11 cellular contexts compared by ENCODE assay signal in genomic region chr16:23362460-23363317, GRCh38.
DNase-seq lines count a peak whose midpoint lies in the region; ATAC-seq and TF ChIP-seq lines count a peak whose summit lies in the region.
"Had no signal": no experiment of that assay in that cellular context is flagged by ENCODE, and none has a peak within 500 bp of the region (broad histone marks: within the 10 kb centered on the region; RNA-seq: fewer than 3 reads in every experiment).

No MANE protein-coding gene starts in this region.

- H3K4me3 ChIP-seq in neuronal stem cell (ENCODE audit: low read length in 2 of 2) (no peak overlapping the region), BE2C (ENCODE audit: low read depth, low read length) (no peak overlapping the region)

- no peaks in the 10 kb centered on the region for H3K27me3 Mint-ChIP-seq in endothelial cell (ENCODE audit: unreplicated experiment)
- H3K27me3 Mint-ChIP-seq in activated CD8-positive, alpha-beta T cell treated with anti-CD3 and anti-CD28 coated beads, Interleukin-2, amount 10 ng/mL, durations not matched to agents 7 days and 5 days (ENCODE audit: low read depth): no peaks in the 10 kb centered on the region

- peak overlapping the region; percentile 14 for H3K4me3 Mint-ChIP-seq in endothelial cell (ENCODE audit: unreplicated experiment)
- H3K4me3 Mint-ChIP-seq in activated CD8-positive, alpha-beta T cell treated with anti-CD3 and anti-CD28 coated beads, Interleukin-2, amount 10 ng/mL, durations not matched to agents 7 days and 5 days: no peak overlapping the region
- H3K4me3 Mint-ChIP-seq: naive thymus-derived CD4-positive, alpha-beta T cell had no signal

- no peak overlapping the region for H3K18ac ChIP-seq in neuronal stem cell (ENCODE audit: low read length)

- H4K91ac ChIP-seq in neuronal stem cell (ENCODE audit: low read depth, low read length, poor library complexity): no peak overlapping the region

- H3K27me3 ChIP-seq in neuronal stem cell (ENCODE audit: control insufficient read depth in 3 of 3, insufficient read depth in 3 of 3, low read depth in 1 of 3, low read length in 3 of 3): no peaks in the 10 kb centered on the region
- H3K27me3 ChIP-seq in BE2C: peaks cover 3% of the 10 kb centered on the region; the same call in 1 of the 2 replicates

- H2BK120ac ChIP-seq in neuronal stem cell (ENCODE audit: low read depth, low read length): no peak overlapping the region

- H3K9ac ChIP-seq in neuronal stem cell (ENCODE audit: low read depth, low read length, poor library complexity): no peak overlapping the region

- no peak for ATAC-seq in GM18909 (IDR thresholded peaks at IDR 0.05; ENCODE audit: poor library complexity, unreplicated experiment)
- ATAC-seq in activated CD8-positive, alpha-beta T cell treated with anti-CD3 and anti-CD28 coated beads, Interleukin-2, amount 10 ng/mL, durations not matched to agents 7 days and 5 days: no peak
- ATAC-seq in GM19452 (IDR thresholded peaks at IDR 0.05; ENCODE audit: unreplicated experiment): no peak
- ATAC-seq: naive thymus-derived CD4-positive, alpha-beta T cell had no signal

- peak overlapping the region; percentile 23 for H2BK12ac ChIP-seq in neuronal stem cell (ENCODE audit: low read length)

- H3K23ac ChIP-seq in neuronal stem cell (ENCODE audit: low read depth, low read length, poor library complexity): peak overlapping the region; percentile 44

- POLR2A ChIA-PET in activated CD8-positive, alpha-beta T cell treated with anti-CD3 and anti-CD28 coated beads, Interleukin-2, amount 10 ng/mL, durations not matched to agents 7 days and 5 days (lab: Charles Lee): no interaction called here

- no peak overlapping the region for H2AFZ ChIP-seq in neuronal stem cell (ENCODE audit: low read length)

- H3K9me3 ChIP-seq in neuronal stem cell (replicated peaks in 1 of 2; ENCODE audit: control insufficient read depth in 2 of 2, insufficient read depth in 1 of 2, low read depth in 1 of 2, low read length in 2 of 2): no peaks in the 10 kb centered on the region
- H3K9me3 ChIP-seq in BE2C: no peaks in the 10 kb centered on the region

- no peak overlapping the region for H3K4ac ChIP-seq in neuronal stem cell (ENCODE audit: low read length)

- no peak overlapping the region for H2AK5ac ChIP-seq in neuronal stem cell (ENCODE audit: low read depth, low read length)

- H3K4me1 ChIP-seq in neuronal stem cell (ENCODE audit: control insufficient read depth in 2 of 2, insufficient read depth in 1 of 2, low read depth in 1 of 2, low read length in 2 of 2) (no peaks in the 10 kb centered on the region), BE2C (no peaks in the 10 kb centered on the region)

- H3K27ac ChIP-seq in neuronal stem cell (replicated peaks; ENCODE audit: low read length): no peak overlapping the region

- H2BK5ac ChIP-seq in neuronal stem cell (ENCODE audit: low read length): no peak overlapping the region

- no peak overlapping the region for H2BK15ac ChIP-seq in neuronal stem cell (ENCODE audit: low read length)

- peak; percentile 80 for DNase-seq in COLO668 (lab: John Stamatoyannopoulos, UW; ENCODE audit: unreplicated experiment)
- peak; percentile 4 for DNase-seq in NCI-H2171 (lab: John Stamatoyannopoulos, UW)
- DNase-seq in endothelial cell (ENCODE audit: low spot score): no peak
- DNase-seq in neuronal stem cell (ENCODE audit: low spot score): no peak
- no peak for DNase-seq in BE2C
- DNase-seq in activated CD8-positive, alpha-beta T cell treated with anti-CD3 and anti-CD28 coated beads, Interleukin-2, amount 10 ng/mL, durations not matched to agents 7 days and 5 days: no peak
- DNase-seq: activated CD8-positive, alpha-beta memory T cell treated with anti-CD3 and anti-CD28 coated beads, Interleukin-2, amount 50 U/mL, for 4 hours; naive thymus-derived CD4-positive, alpha-beta T cell; T-helper 1 cell had no signal

- H3K9me3 Mint-ChIP-seq in endothelial cell (ENCODE audit: unreplicated experiment): no peaks in the 10 kb centered on the region
- H3K9me3 Mint-ChIP-seq in activated CD8-positive, alpha-beta T cell treated with anti-CD3 and anti-CD28 coated beads, Interleukin-2, amount 10 ng/mL, durations not matched to agents 7 days and 5 days (ENCODE audit: insufficient read depth): no peaks in the 10 kb centered on the region
- H3K9me3 Mint-ChIP-seq: naive thymus-derived CD4-positive, alpha-beta T cell had no signal

- no peak overlapping the region for H3K4me2 ChIP-seq in neuronal stem cell (ENCODE audit: insufficient read depth, low read length, poor library complexity, severe bottlenecking)

- no CpG with 5 or more reads among the region's 11 CpGs for WGBS in neuronal stem cell (ENCODE audit: extremely low coverage in 2 of 2, insufficient read length in 2 of 2, insufficient replicate concordance in 1 of 2), 2 donors

- no peaks in the 10 kb centered on the region for H3K79me1 ChIP-seq in neuronal stem cell (ENCODE audit: low read depth, low read length)

- H4K8ac ChIP-seq in neuronal stem cell (ENCODE audit: low read depth, low read length): no peak overlapping the region

- no peak for TF ChIP-seq CTCF in endothelial cell (IDR thresholded peaks at IDR 0.05; ENCODE audit: unreplicated experiment)
- TF ChIP-seq CTCF in BE2C (IDR thresholded peaks at IDR 0.05; ENCODE audit: low read depth, low read length): no peak

- H3K36me3 ChIP-seq in neuronal stem cell (replicated peaks in 1 of 2; ENCODE audit: control insufficient read depth in 2 of 2, insufficient read depth in 2 of 2, low read length in 2 of 2) (no peaks in the 10 kb centered on the region), BE2C (no peaks in the 10 kb centered on the region)

- no peak overlapping the region for H3K14ac ChIP-seq in neuronal stem cell (ENCODE audit: low read length)

- CTCF ChIA-PET in activated CD8-positive, alpha-beta T cell treated with anti-CD3 and anti-CD28 coated beads, Interleukin-2, amount 10 ng/mL, durations not matched to agents 7 days and 5 days (lab: Charles Lee): interaction anchor here (1.6 kb wide), 1 partner anchor 16 kb away, joined by 3 read pairs; no protein-coding TSS in a partner anchor

- no peak overlapping the region for H3K27ac Mint-ChIP-seq in endothelial cell (ENCODE audit: unreplicated experiment)
- H3K27ac Mint-ChIP-seq in activated CD8-positive, alpha-beta T cell treated with anti-CD3 and anti-CD28 coated beads, Interleukin-2, amount 10 ng/mL, durations not matched to agents 7 days and 5 days: no peak overlapping the region
- H3K27ac Mint-ChIP-seq: naive thymus-derived CD4-positive, alpha-beta T cell had no signal

- H3K4me1 Mint-ChIP-seq in endothelial cell (ENCODE audit: unreplicated experiment): peaks cover 18% of the 10 kb centered on the region
- peaks cover 8% of the 10 kb centered on the region for H3K4me1 Mint-ChIP-seq in activated CD8-positive, alpha-beta T cell treated with anti-CD3 and anti-CD28 coated beads, Interleukin-2, amount 10 ng/mL, durations not matched to agents 7 days and 5 days (ENCODE audit: low read depth)

- no peaks in the 10 kb centered on the region for H3K36me3 Mint-ChIP-seq in endothelial cell (ENCODE audit: low read depth, unreplicated experiment)
- no peaks in the 10 kb centered on the region for H3K36me3 Mint-ChIP-seq in activated CD8-positive, alpha-beta T cell treated with anti-CD3 and anti-CD28 coated beads, Interleukin-2, amount 10 ng/mL, durations not matched to agents 7 days and 5 days (ENCODE audit: low read depth)
- H3K36me3 Mint-ChIP-seq: naive thymus-derived CD4-positive, alpha-beta T cell had no signal

Comparison
In these comparisons a context has a peak if more than half of its experiments do, and no peak if none do; other contexts are left out.
1. DNase-seq: peak in COLO668 (single experiment) and NCI-H2171 (single experiment); none in endothelial cell (single experiment), neuronal stem cell (single experiment), BE2C (single experiment) and activated CD8-positive, alpha-beta T cell treated with anti-CD3 and anti-CD28 coated beads, Interleukin-2, amount 10 ng/mL, durations not matched to agents 7 days and 5 days (single experiment).